ENCODE assay signal across 8 cellular contexts in genomic region chr14:69002069-69002468, GRCh38. TPM values are rescaled to one million over a fixed set of nuclear protein-coding genes. Genes with fewer than 3 reads are reported as not detected.
A peak's percentile ranks its signal among the peaks of the same experiment; 100 is the strongest.
DNase-seq lines count a peak whose midpoint lies in the region; ATAC-seq, FAIRE-seq and TF ChIP-seq lines count a peak whose summit lies in the region.

No MANE protein-coding gene starts in this region.

- 60 to 67% (median 65%) methylated on average over 3 of the region's 3 CpGs for WGBS in psoas muscle, 3 donors

- no peak for TF ChIP-seq POLR2A in GM12892 (IDR thresholded peaks at IDR 0.05; ENCODE audit: low read depth, low read length)

- peak; percentile 32 for TF ChIP-seq CTCF in RWPE2 (IDR thresholded peaks at IDR 0.05; ENCODE audit: poor library complexity, severe bottlenecking)
- TF ChIP-seq CTCF in foreskin fibroblast (IDR thresholded peaks at IDR 0.05; ENCODE audit: low read depth, low read length): peak; percentile 26
- peak; percentile 43 for TF ChIP-seq CTCF in psoas muscle (IDR thresholded peaks at IDR 0.05)

- ATAC-seq in RWPE2 (ENCODE audit: low read depth): peak; percentile 45
- ATAC-seq in psoas muscle: peak; percentile 56 to 63 (median 60)
- ATAC-seq in GM18498 (IDR thresholded peaks at IDR 0.05; ENCODE audit: unreplicated experiment): no peak

- no peaks in the 10 kb centered on the region for H3K27me3 ChIP-seq in RWPE2 (ENCODE audit: insufficient read depth, poor library complexity, severe bottlenecking)
- no peaks in the 10 kb centered on the region for H3K27me3 ChIP-seq in psoas muscle (ENCODE audit: insufficient read depth in 3 of 3, low read length in 2 of 3)

- H3K27ac ChIP-seq in RWPE2 (ENCODE audit: poor library complexity, severe bottlenecking) (no peak overlapping the region), psoas muscle (no peak overlapping the region)

- DNase-seq in DMS53 (lab: John Stamatoyannopoulos, UW) (peak; percentile 31), DMS53 treated with DMSO at 0.1 percent for 48 hours (lab: John Stamatoyannopoulos, UW; ENCODE audit: unreplicated experiment) (no peak), RWPE2 (ENCODE audit: low spot score) (no peak), foreskin fibroblast (peak in 1 of 2 donors; percentile 32), psoas muscle (no peak), epidermal melanocyte (ENCODE audit: insufficient read length, low spot score) (no peak), GM12892 (ENCODE audit: insufficient read length) (no peak)

- FAIRE-seq in GM12892 (lab: Jason Lieb, UNC): no peak

- H3K4me1 ChIP-seq in RWPE2 (ENCODE audit: insufficient read depth, poor library complexity, severe bottlenecking) (peaks cover 13% of the 10 kb centered on the region), psoas muscle (no peaks in the 10 kb centered on the region)

- H3K9me3 ChIP-seq in RWPE2 (ENCODE audit: severe bottlenecking) (no peaks in the 10 kb centered on the region), psoas muscle (no peaks in the 10 kb centered on the region)

- H3K36me3 ChIP-seq in RWPE2 (ENCODE audit: low read depth) (no peaks in the 10 kb centered on the region), psoas muscle (ENCODE audit: insufficient read depth in 1 of 2, low read depth in 1 of 2) (no peaks in the 10 kb centered on the region)

- intact Hi-C loops in psoas muscle (cut with DNase I): loop anchor here in 1 of 2 donors (5.0 kb wide), 1 partner anchor 90 kb away; no protein-coding TSS in a partner anchor

- H3K4me3 ChIP-seq in RWPE2 (ENCODE audit: severe bottlenecking): no peak overlapping the region
- no peak overlapping the region for H3K4me3 ChIP-seq in foreskin fibroblast (ENCODE audit: low read depth in 1 of 2, low read length in 2 of 2)
- H3K4me3 ChIP-seq in psoas muscle: no peak overlapping the region

RNA-seq across cellular contexts. Expression of gene ACTN1, which starts 23.0 kb away (rescaled TPM):
- 10 to 100 TPM; 10.9 to 23.7 (median 16.0) TPM for total RNA-seq in psoas muscle
- polyA plus RNA-seq in psoas muscle: 1 to 10 TPM; 5.8 to 9.1 (median 6.2) TPM
- polyA plus RNA-seq in GM12892 (2012; ENCODE audit: missing spikeins): 0.40 TPM
